ENCODE assay signal across 12 cellular contexts in the genomic region with DNA sequence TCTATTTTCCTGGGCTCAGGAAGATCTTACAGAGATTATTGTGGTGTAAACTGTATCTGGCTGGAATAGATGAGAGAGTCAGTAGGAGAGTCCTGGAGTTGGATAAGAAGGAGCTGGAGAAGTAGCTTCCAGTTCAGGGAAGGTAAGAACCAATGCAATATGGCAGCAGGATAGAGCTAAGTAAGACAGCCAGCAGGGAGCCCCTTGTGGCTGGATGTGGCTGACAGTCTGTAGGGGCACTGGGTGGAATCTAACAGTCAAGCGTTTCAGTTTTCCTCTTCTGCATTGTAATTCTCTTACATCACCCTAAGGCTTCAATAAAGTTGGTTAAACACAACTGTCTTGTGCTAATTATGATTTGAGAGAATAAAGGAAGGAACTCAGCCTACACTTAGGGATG.
DNase-seq lines count a peak whose midpoint lies in the region; ATAC-seq and TF ChIP-seq lines count a peak whose summit lies in the region.
"Had no signal": no experiment of that assay in that cellular context is flagged by ENCODE, and none has a peak within 500 bp of the region (broad histone marks: within the 10 kb centered on the region; RNA-seq: fewer than 3 reads in every experiment).

No MANE protein-coding gene starts in this region.

- H3F3A ChIP-seq in OCI-LY1 (ENCODE audit: insufficient read depth, low read length) = no peaks in the 10 kb centered on the region

- no peaks in the 10 kb centered on the region for H3K36me3 ChIP-seq in left ventricle myocardium inferior
- H3K36me3 ChIP-seq in OCI-LY1 (ENCODE audit: insufficient read depth, low read length) = no peaks in the 10 kb centered on the region

- H3K4me2 ChIP-seq in OCI-LY1 (ENCODE audit: low read length) = no peak overlapping the region

- H3K9me3 ChIP-seq in left ventricle myocardium inferior (replicated peaks) (no peaks in the 10 kb centered on the region), right cardiac atrium (ENCODE audit: control insufficient read depth, low read length) (no peaks in the 10 kb centered on the region), OCI-LY1 (ENCODE audit: low read length) (no peaks in the 10 kb centered on the region)

- H3K27ac ChIP-seq in left ventricle myocardium inferior (replicated peaks) (peak overlapping the region; percentile 81), right cardiac atrium (ENCODE audit: low read length) (no peak overlapping the region), OCI-LY1 (ENCODE audit: low read depth, low read length, poor library complexity, severe bottlenecking) (no peak overlapping the region)

- no peaks in the 10 kb centered on the region for H3K79me2 ChIP-seq in OCI-LY1 (ENCODE audit: insufficient read depth, low read length)

- WGBS in right cardiac atrium = 75% methylated on average over 1 of the region's 1 CpG

- no peak overlapping the region for H2AFZ ChIP-seq in OCI-LY1 (ENCODE audit: low read length)

- H3K9me2 ChIP-seq in OCI-LY1 (ENCODE audit: low read depth, low read length) = no peaks in the 10 kb centered on the region

- DNase-seq in left ventricle myocardium inferior (no peak), right cardiac atrium (no peak), fibroblast of gingiva (ENCODE audit: low read depth) (peak; percentile 10), COR-L47 (lab: John Stamatoyannopoulos, UW) (no peak)
- DNase-seq: activated CD4-positive, alpha-beta T cell treated with anti-CD3 and anti-CD28 coated beads, Interleukin-2, amount 10 ng/mL, durations not matched to agents 24 days and 14 days; CD4-positive, CD25-positive, alpha-beta regulatory T cell; head of caudate nucleus had no signal

- no peak overlapping the region for H3K4me3 ChIP-seq in left ventricle myocardium inferior
- no peak overlapping the region for H3K4me3 ChIP-seq in right cardiac atrium (ENCODE audit: low read length)
- H3K4me3 ChIP-seq in OCI-LY1 (ENCODE audit: low read depth, low read length, poor library complexity, severe bottlenecking) = no peak overlapping the region

- TF ChIP-seq CTCF in left ventricle myocardium inferior (IDR thresholded peaks at IDR 0.05; ENCODE audit: borderline replicate concordance) = no peak
- TF ChIP-seq CTCF in OCI-LY1 (IDR thresholded peaks at IDR 0.05; ENCODE audit: low read length) = peak; percentile 33; the same call in 1 of the 2 replicates

- intact Hi-C loops in left ventricle myocardium inferior (cut with micrococcal nuclease) (no loop called here), right cardiac atrium (cut with DNase I) (no loop called here)

- H3K4me1 ChIP-seq in left ventricle myocardium inferior (peaks cover 76% of the 10 kb centered on the region), right cardiac atrium (ENCODE audit: control insufficient read depth, insufficient read depth, low read length) (peaks cover 14% of the 10 kb centered on the region), OCI-LY1 (ENCODE audit: insufficient read depth, low read length, severe bottlenecking) (no peaks in the 10 kb centered on the region)

- H3K27me3 ChIP-seq in left ventricle myocardium inferior (ENCODE audit: low read depth) = no peaks in the 10 kb centered on the region
- H3K27me3 ChIP-seq in right cardiac atrium (ENCODE audit: control insufficient read depth, insufficient read depth) = no peaks in the 10 kb centered on the region
- H3K27me3 ChIP-seq in OCI-LY1 (ENCODE audit: insufficient read depth, low read length) = 0 out of 2 replicates have a peak, but pooled peaks cover 4% of the 10 kb centered on the region

- no peak for ATAC-seq in right cardiac atrium
- no peak for ATAC-seq in GM21737 (IDR thresholded peaks at IDR 0.05; ENCODE audit: unreplicated experiment)
- no peak for ATAC-seq in HG03432 (IDR thresholded peaks at IDR 0.05; ENCODE audit: unreplicated experiment)
- ATAC-seq in HG03045 (IDR thresholded peaks at IDR 0.05; ENCODE audit: unreplicated experiment) = no peak
- ATAC-seq: natural killer cell treated with Interleukin-12 subunit alpha and Interleukin-12 subunit beta and Interleukin-15 and Interleukin-18, amount 100 ng/mL, for 72 hours had no signal

- no peak overlapping the region for H3K9ac ChIP-seq in OCI-LY1 (ENCODE audit: low read length)

- no peaks in the 10 kb centered on the region for H4K20me1 ChIP-seq in OCI-LY1 (ENCODE audit: insufficient read depth, low read length)
